In genomic region chr9:113401027-113401792, GRCh38 we compare ENCODE assay signal across 1 cellular context.
TF ChIP-seq lines count a peak whose summit lies in the region.

Gene ALAD (minus strand): TSS chr9:113401284. CDS start chr9:113393559, 7,725 bp downstream.

TF ChIP-seq in HepG2, 621 proteins besides CTCF, POLR2A, EP300 and RAD21 (continued from another document and continues in another):
- peak; percentile 74; the same call in 1 of the 2 replicates for TF ChIP-seq ZMYM2 (CRISPR knock-in tag; IDR thresholded peaks at IDR 0.05)
- TF ChIP-seq SYNCRIP (IDR thresholded peaks at IDR 0.05; ENCODE audit: insufficient read depth, low read depth, low read length), result no peak
- TF ChIP-seq TEAD3 (CRISPR knock-in tag; optimal IDR thresholded peaks at IDR 0.05; ENCODE audit: borderline replicate concordance), result peak; percentile 65
- TF ChIP-seq BCL6 (CRISPR knock-in tag; IDR thresholded peaks at IDR 0.05), result peak; percentile 55
- peak; percentile 65 for TF ChIP-seq ZFY (CRISPR knock-in tag; IDR thresholded peaks at IDR 0.05)
- TF ChIP-seq ZNF570 (CRISPR knock-in tag; IDR thresholded peaks at IDR 0.05; ENCODE audit: borderline replicate concordance), result no peak
- TF ChIP-seq MATR3 (CRISPR knock-in tag; IDR thresholded peaks at IDR 0.05), result no peak
- TF ChIP-seq ATF2 (CRISPR knock-in tag; IDR thresholded peaks at IDR 0.05), result 0 out of 2 replicates have a peak, but pooled peaks have one; percentile 23
- no peak for TF ChIP-seq ATM (IDR thresholded peaks at IDR 0.05; ENCODE audit: borderline replicate concordance)
- TF ChIP-seq ZNF615 (CRISPR knock-in tag; IDR thresholded peaks at IDR 0.05; ENCODE audit: borderline replicate concordance), result no peak
- no peak for TF ChIP-seq ZNF674 (CRISPR knock-in tag; IDR thresholded peaks at IDR 0.05; ENCODE audit: low read depth)
- TF ChIP-seq ZZZ3 (CRISPR knock-in tag; IDR thresholded peaks at IDR 0.05; ENCODE audit: borderline replicate concordance), result no peak
- TF ChIP-seq KDM1A (CRISPR knock-in tag; IDR thresholded peaks at IDR 0.05), result no peak; the same call in 1 of the 2 replicates
- no peak for TF ChIP-seq RBM39 (IDR thresholded peaks at IDR 0.05; ENCODE audit: low read depth, low read length, poor library complexity, severe bottlenecking)
- no peak for TF ChIP-seq RORA (CRISPR knock-in tag; IDR thresholded peaks at IDR 0.05)
- TF ChIP-seq NCOA5 (CRISPR knock-in tag; IDR thresholded peaks at IDR 0.05), result no peak
- TF ChIP-seq, protein P1, sequence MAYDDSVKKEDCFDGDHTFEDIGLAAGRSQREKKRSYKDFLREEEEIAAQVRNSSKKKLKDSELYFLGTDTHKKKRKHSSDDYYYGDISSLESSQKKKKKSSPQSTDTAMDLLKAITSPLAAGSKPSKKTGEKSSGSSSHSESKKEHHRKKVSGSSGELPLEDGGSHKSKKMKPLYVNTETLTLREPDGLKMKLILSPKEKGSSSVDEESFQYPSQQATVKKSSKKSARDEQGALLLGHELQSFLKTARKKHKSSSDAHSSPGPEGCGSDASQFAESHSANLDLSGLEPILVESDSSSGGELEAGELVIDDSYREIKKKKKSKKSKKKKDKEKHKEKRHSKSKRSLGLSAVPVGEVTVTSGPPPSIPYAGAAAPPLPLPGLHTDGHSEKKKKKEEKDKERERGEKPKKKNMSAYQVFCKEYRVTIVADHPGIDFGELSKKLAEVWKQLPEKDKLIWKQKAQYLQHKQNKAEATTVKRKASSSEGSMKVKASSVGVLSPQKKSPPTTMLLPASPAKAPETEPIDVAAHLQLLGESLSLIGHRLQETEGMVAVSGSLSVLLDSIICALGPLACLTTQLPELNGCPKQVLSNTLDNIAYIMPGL (CRISPR knock-in tag; IDR thresholded peaks at IDR 0.05; ENCODE audit: borderline replicate concordance in 1 of 2, low read depth in 1 of 2), result peak; percentile 96 to 97
- 0 out of 2 replicates have a peak, but pooled peaks have one; percentile 43 for TF ChIP-seq NRL (CRISPR knock-in tag; IDR thresholded peaks at IDR 0.05; ENCODE audit: borderline replicate concordance)
- peak; percentile 20 for TF ChIP-seq TBL1XR1 (IDR thresholded peaks at IDR 0.05; ENCODE audit: borderline replicate concordance, low read length, partially characterized antibody)
- TF ChIP-seq, protein P2, sequence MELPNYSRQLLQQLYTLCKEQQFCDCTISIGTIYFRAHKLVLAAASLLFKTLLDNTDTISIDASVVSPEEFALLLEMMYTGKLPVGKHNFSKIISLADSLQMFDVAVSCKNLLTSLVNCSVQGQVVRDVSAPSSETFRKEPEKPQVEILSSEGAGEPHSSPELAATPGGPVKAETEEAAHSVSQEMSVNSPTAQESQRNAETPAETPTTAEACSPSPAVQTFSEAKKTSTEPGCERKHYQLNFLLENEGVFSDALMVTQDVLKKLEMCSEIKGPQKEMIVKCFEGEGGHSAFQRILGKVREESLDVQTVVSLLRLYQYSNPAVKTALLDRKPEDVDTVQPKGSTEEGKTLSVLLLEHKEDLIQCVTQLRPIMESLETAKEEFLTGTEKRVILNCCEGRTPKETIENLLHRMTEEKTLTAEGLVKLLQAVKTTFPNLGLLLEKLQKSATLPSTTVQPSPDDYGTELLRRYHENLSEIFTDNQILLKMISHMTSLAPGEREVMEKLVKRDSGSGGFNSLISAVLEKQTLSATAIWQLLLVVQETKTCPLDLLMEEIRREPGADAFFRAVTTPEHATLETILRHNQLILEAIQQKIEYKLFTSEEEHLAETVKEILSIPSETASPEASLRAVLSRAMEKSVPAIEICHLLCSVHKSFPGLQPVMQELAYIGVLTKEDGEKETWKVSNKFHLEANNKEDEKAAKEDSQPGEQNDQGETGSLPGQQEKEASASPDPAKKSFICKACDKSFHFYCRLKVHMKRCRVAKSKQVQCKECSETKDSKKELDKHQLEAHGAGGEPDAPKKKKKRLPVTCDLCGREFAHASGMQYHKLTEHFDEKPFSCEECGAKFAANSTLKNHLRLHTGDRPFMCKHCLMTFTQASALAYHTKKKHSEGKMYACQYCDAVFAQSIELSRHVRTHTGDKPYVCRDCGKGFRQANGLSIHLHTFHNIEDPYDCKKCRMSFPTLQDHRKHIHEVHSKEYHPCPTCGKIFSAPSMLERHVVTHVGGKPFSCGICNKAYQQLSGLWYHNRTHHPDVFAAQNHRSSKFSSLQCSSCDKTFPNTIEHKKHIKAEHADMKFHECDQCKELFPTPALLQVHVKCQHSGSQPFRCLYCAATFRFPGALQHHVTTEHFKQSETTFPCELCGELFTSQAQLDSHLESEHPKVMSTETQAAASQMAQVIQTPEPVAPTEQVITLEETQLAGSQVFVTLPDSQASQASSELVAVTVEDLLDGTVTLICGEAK (IDR thresholded peaks at IDR 0.05), result no peak
- TF ChIP-seq, protein P2 (CRISPR knock-in tag; IDR thresholded peaks at IDR 0.05), result no peak; the same call in 1 of the 2 replicates
- TF ChIP-seq SOX6 (IDR thresholded peaks at IDR 0.05), result no peak
- peak; percentile 52; the same call in 1 of the 2 replicates for TF ChIP-seq SOX6 (CRISPR knock-in tag; IDR thresholded peaks at IDR 0.05)
- peak; percentile 66; the same call in 1 of the 2 replicates for TF ChIP-seq TAF1 (CRISPR knock-in tag; IDR thresholded peaks at IDR 0.05)
- no peak for TF ChIP-seq EED (CRISPR knock-in tag; IDR thresholded peaks at IDR 0.05)
- no peak for TF ChIP-seq POLR2AphosphoS2 (IDR thresholded peaks at IDR 0.05; ENCODE audit: low read depth, low read length)
- TF ChIP-seq NFYC (CRISPR knock-in tag; IDR thresholded peaks at IDR 0.05), result peak; percentile 78
- no peak for TF ChIP-seq RNF2 (conservative IDR thresholded peaks at IDR 0.05; ENCODE audit: low read depth)
- no peak for TF ChIP-seq ZNF180 (CRISPR knock-in tag; IDR thresholded peaks at IDR 0.05; ENCODE audit: borderline replicate concordance, low read depth)
- no peak for TF ChIP-seq DNMT3B (CRISPR knock-in tag; conservative IDR thresholded peaks at IDR 0.05)
- TF ChIP-seq REPIN1 (CRISPR knock-in tag; IDR thresholded peaks at IDR 0.05; ENCODE audit: borderline replicate concordance, low read depth), result peak; percentile 93; the same call in 1 of the 2 replicates
- TF ChIP-seq, protein P3, sequence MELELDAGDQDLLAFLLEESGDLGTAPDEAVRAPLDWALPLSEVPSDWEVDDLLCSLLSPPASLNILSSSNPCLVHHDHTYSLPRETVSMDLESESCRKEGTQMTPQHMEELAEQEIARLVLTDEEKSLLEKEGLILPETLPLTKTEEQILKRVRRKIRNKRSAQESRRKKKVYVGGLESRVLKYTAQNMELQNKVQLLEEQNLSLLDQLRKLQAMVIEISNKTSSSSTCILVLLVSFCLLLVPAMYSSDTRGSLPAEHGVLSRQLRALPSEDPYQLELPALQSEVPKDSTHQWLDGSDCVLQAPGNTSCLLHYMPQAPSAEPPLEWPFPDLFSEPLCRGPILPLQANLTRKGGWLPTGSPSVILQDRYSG (CRISPR knock-in tag; IDR thresholded peaks at IDR 0.05), result 0 out of 2 replicates have a peak, but pooled peaks have one; percentile 62
- TF ChIP-seq ARHGAP35 (CRISPR knock-in tag; IDR thresholded peaks at IDR 0.05; ENCODE audit: borderline replicate concordance), result no peak; the same call in 1 of the 2 replicates
- TF ChIP-seq PHF21A (CRISPR knock-in tag; IDR thresholded peaks at IDR 0.05), result peak; percentile 91
- TF ChIP-seq PRDM15 (CRISPR knock-in tag; IDR thresholded peaks at IDR 0.05), result peak; percentile 41; the same call in 1 of the 2 replicates
- TF ChIP-seq ZHX1 (CRISPR knock-in tag; IDR thresholded peaks at IDR 0.05; ENCODE audit: low read depth), result no peak
- no peak for TF ChIP-seq ZC3H4 (CRISPR knock-in tag; IDR thresholded peaks at IDR 0.05; ENCODE audit: borderline replicate concordance)
- TF ChIP-seq ZNF207 (IDR thresholded peaks at IDR 0.05; ENCODE audit: borderline replicate concordance), result no peak
- TF ChIP-seq NFATC3 (CRISPR knock-in tag; IDR thresholded peaks at IDR 0.05), result no peak
- TF ChIP-seq NFKB2 (CRISPR knock-in tag; IDR thresholded peaks at IDR 0.05; ENCODE audit: borderline replicate concordance), result peak; percentile 57; the same call in 1 of the 2 replicates
- TF ChIP-seq TMF1 (CRISPR knock-in tag; IDR thresholded peaks at IDR 0.05; ENCODE audit: low read depth), result no peak
- no peak for TF ChIP-seq ATF3 (CRISPR knock-in tag; IDR thresholded peaks at IDR 0.05)
- TF ChIP-seq ATRX (CRISPR knock-in tag; IDR thresholded peaks at IDR 0.05; ENCODE audit: borderline replicate concordance), result no peak
- no peak for TF ChIP-seq ZNF30 (CRISPR knock-in tag; IDR thresholded peaks at IDR 0.05)
- TF ChIP-seq ZNF274 (CRISPR knock-in tag; IDR thresholded peaks at IDR 0.05), result no peak; the same call in none of the 2 replicates
